Comparison of ENCODE assay signal across 8 cellular contexts in the genomic region with DNA sequence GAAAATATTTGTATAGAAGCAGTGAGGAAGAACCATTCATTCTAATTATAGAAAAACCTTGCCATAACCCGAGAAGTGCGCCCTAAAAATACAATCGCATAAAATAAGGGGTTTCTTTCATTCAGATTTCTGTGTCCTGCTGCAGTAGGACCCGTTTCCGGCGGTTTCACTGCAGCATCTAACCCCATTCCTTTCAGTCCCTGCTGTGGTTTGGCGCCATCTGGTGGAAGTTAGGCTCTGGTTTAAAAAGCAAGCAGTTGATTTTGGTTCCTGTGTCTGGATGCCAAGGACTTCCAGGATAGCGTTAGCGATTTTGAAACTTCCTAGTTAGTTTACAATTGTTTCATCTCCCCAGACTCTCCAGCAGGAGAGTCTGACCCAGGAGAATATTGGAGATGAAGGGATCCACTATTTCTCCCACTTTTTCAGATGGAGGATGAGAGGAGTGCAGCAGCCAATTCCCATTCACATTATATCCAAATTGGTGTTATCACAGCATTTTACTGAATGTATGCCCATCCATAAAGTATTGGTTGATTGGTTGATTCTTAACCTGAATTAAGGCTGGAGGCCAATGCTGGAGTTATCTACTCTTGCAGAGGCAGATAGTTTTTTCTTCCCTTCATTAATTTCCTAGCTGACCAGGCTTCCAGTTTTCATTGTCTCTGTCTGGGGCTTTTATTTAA.
DNase-seq lines count a peak whose midpoint lies in the region; TF ChIP-seq lines count a peak whose summit lies in the region.

No MANE protein-coding gene starts in this region.

- H4K8ac ChIP-seq in trophoblast cell (ENCODE audit: low read depth, low read length): no peak overlapping the region

- no peak overlapping the region for H3K9ac ChIP-seq in MM.1S (ENCODE audit: low read length)
- no peak overlapping the region for H3K9ac ChIP-seq in trophoblast cell (ENCODE audit: low read length)

- H3K14ac ChIP-seq in trophoblast cell (ENCODE audit: low read length): no peak overlapping the region

- TF ChIP-seq CTCF in MM.1S (IDR thresholded peaks at IDR 0.05; ENCODE audit: low read length): peak; percentile 90

- no CpG with 5 or more reads among the region's 9 CpGs for WGBS in trophoblast cell (ENCODE audit: extremely low coverage, insufficient coverage, insufficient read length)

- H3K79me2 ChIP-seq in MM.1S (ENCODE audit: low read length) (no peaks in the 10 kb centered on the region), trophoblast cell (ENCODE audit: control insufficient read depth, insufficient read depth, low read length, poor library complexity) (no peaks in the 10 kb centered on the region)

- H3K9me3 ChIP-seq in MM.1S (replicated peaks; ENCODE audit: insufficient read depth, low read length) (no peaks in the 10 kb centered on the region), SJCRH30 (replicated peaks) (no peaks in the 10 kb centered on the region), trophoblast cell (ENCODE audit: insufficient read depth, low read depth, low read length) (no peaks in the 10 kb centered on the region)

- no peak overlapping the region for H2AK5ac ChIP-seq in trophoblast cell (ENCODE audit: low read length)

- no peaks in the 10 kb centered on the region for H3K27me3 ChIP-seq in MM.1S (replicated peaks; ENCODE audit: insufficient read depth, low read length)
- H3K27me3 ChIP-seq in SJCRH30: no peaks in the 10 kb centered on the region
- no peaks in the 10 kb centered on the region for H3K27me3 ChIP-seq in trophoblast cell (ENCODE audit: insufficient read depth, low read length)

- no peak overlapping the region for H4K91ac ChIP-seq in trophoblast cell (ENCODE audit: low read depth, low read length)

- no peak overlapping the region for H2BK120ac ChIP-seq in trophoblast cell (ENCODE audit: insufficient read depth, low read length, poor library complexity)

- peak overlapping the region; percentile 26; the same call in 1 of the 2 replicates for H3K4me3 ChIP-seq in MM.1S (ENCODE audit: low read length)
- H3K4me3 ChIP-seq in SJCRH30: peak overlapping the region; percentile 26
- no peak overlapping the region for H3K4me3 ChIP-seq in trophoblast cell (ENCODE audit: low read depth, low read length)

- no peak overlapping the region for H3K27ac ChIP-seq in MM.1S (ENCODE audit: low read length)
- no peak overlapping the region for H3K27ac ChIP-seq in SJCRH30
- no peak overlapping the region for H3K27ac ChIP-seq in trophoblast cell (ENCODE audit: low read depth, low read length)

- no peaks in the 10 kb centered on the region for H4K20me1 ChIP-seq in MM.1S (ENCODE audit: insufficient read depth, low read length)

- H3K36me3 ChIP-seq in MM.1S (replicated peaks; ENCODE audit: insufficient read depth, low read length) (no peaks in the 10 kb centered on the region), SJCRH30 (no peaks in the 10 kb centered on the region), trophoblast cell (ENCODE audit: control insufficient read depth in 1 of 2, insufficient read depth in 2 of 2, low read length in 2 of 2) (no peaks in the 10 kb centered on the region)

- H3K18ac ChIP-seq in trophoblast cell (ENCODE audit: low read length): no peak overlapping the region

- no peak overlapping the region for H3K23ac ChIP-seq in trophoblast cell (ENCODE audit: low read length)

- H2BK12ac ChIP-seq in trophoblast cell (ENCODE audit: low read length): no peak overlapping the region

- H3K4ac ChIP-seq in trophoblast cell (ENCODE audit: low read depth, low read length): no peak overlapping the region

- no peak overlapping the region for H4K12ac ChIP-seq in trophoblast cell (ENCODE audit: low read depth, low read length)

- H3K4me2 ChIP-seq in MM.1S (ENCODE audit: low read depth, low read length) (peak overlapping the region; percentile 76), trophoblast cell (ENCODE audit: low read length) (peak overlapping the region; percentile 52)

- H3F3A ChIP-seq in MM.1S (ENCODE audit: insufficient read depth, low read length): no peaks in the 10 kb centered on the region

- H3K79me1 ChIP-seq in trophoblast cell (ENCODE audit: low read length): no peaks in the 10 kb centered on the region

- peak overlapping the region; percentile 74 for H2AFZ ChIP-seq in MM.1S (ENCODE audit: low read length)
- H2AFZ ChIP-seq in trophoblast cell (ENCODE audit: insufficient read depth, low read length, poor library complexity): peak overlapping the region; percentile 52

- H3K4me1 ChIP-seq in MM.1S (ENCODE audit: low read length): peaks cover 14% of the 10 kb centered on the region
- 0 out of 2 replicates have a peak, but pooled peaks cover 4% of the 10 kb centered on the region for H3K4me1 ChIP-seq in SJCRH30
- H3K4me1 ChIP-seq in trophoblast cell (ENCODE audit: control insufficient read depth in 1 of 2, insufficient read depth in 2 of 2, low read length in 2 of 2): peaks cover 0 to 2% of the 10 kb centered on the region in 2 experiments

- no peak overlapping the region for H2BK5ac ChIP-seq in trophoblast cell (ENCODE audit: low read depth, low read length, poor library complexity)

- DNase-seq in GM04503 (ENCODE audit: low read depth) (peak; percentile 31), HCEC 1CT (peak; percentile 80), MM.1S (peak; percentile 83), SJCRH30 (peak; percentile 87 to 94), glomerular visceral epithelial cell (ENCODE audit: extremely low spot score) (peak; percentile 79), trophoblast cell (peak; percentile 57 to 86), ureter (ENCODE audit: low spot score) (peak; percentile 90)
- DNase-seq in activated naive CD4-positive, alpha-beta T cell treated with Interleukin-2 at 50 U/mL for 16 hours: peak; percentile 44

- no peaks in the 10 kb centered on the region for H3K9me2 ChIP-seq in MM.1S (replicated peaks; ENCODE audit: insufficient read depth, low read length)

Comparison
In these comparisons a context has a peak if more than half of its experiments do, and no peak if none do; other contexts are left out.
1. DNase-seq: peak in every context shown above with its lines; median percentile 90 in SJCRH30; 90 in ureter; 83 in MM.1S; 80 in HCEC 1CT; 79 in glomerular visceral epithelial cell; 72 in trophoblast cell; 44 in activated naive CD4-positive, alpha-beta T cell treated with Interleukin-2 at 50 U/mL for 16 hours; 31 in GM04503.